Comparison of ENCODE assay signal across 1 cellular context in the genomic region with DNA sequence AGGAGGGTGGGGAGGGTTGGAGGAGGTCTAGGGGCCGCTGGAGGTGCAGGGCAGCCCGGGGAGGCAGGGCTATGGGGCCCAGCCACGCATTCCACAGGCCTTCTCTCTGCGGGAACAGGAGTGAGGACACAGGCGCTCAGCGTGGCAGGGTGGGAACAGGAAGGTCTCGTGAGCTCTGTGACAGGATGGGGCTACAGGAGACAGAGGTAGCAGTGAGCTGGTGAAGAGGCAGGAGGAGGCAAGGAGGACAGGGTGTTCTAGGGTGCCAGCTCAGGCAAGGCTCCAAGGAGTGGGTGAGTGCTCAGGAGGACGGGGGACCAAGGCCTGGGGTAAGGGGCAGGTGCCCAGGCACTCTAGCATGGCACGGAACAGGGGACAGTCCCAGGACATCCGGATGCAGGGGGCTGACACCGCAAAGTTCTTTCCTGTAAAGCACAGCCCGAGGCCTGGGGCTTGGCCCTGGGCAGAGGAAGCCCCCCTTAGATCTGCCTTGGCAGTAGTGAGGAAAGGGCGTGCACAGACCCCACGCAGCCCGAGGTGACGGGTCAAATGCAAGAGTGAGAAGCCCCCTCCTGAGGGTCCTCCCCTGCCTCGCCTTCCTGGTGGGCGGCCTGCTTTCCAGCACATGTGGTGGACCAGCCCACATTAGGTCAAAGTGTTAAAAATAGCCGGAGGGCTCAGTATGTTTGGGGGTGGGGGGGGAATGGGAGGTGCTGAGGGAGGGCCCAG.
TF ChIP-seq lines count a peak whose summit lies in the region.

No MANE protein-coding gene starts in this region.

TF ChIP-seq in neural cell, 6 proteins besides CTCF, POLR2A, EP300 and RAD21 (continued from another document):
- TF ChIP-seq EZH2 (IDR thresholded peaks at IDR 0.05; ENCODE audit: borderline replicate concordance, insufficient read depth, low read length, poor library complexity, severe bottlenecking), result no peak
- no peak for TF ChIP-seq MXI1 (conservative IDR thresholded peaks at IDR 0.05; ENCODE audit: poor library complexity, severe bottlenecking)
